ENCODE assay signal across 8 cellular contexts in genomic region chr1:151006331-151007052, GRCh38. TPM values are rescaled to one million over a fixed set of nuclear protein-coding genes. Genes with fewer than 3 reads are reported as not detected.
DNase-seq lines count a peak whose midpoint lies in the region; ATAC-seq and TF ChIP-seq lines count a peak whose summit lies in the region.

TSS of gene MINDY1 (minus strand) at chr1:151006902. CDS start at chr1:151002617, 4,285 bp downstream.

- TF ChIP-seq CTCF in KMS-11 (conservative IDR thresholded peaks at IDR 0.05; ENCODE audit: low read depth, low read length) = peak; percentile 50
- peak; percentile 71; the same call in 1 of the 2 replicates for TF ChIP-seq CTCF in Panc1 (IDR thresholded peaks at IDR 0.05)
- peak; percentile 17 to 64 (median 48) for TF ChIP-seq CTCF in adrenal gland (IDR thresholded peaks at IDR 0.05)
- peak; percentile 73 for TF ChIP-seq CTCF in neutrophil (IDR thresholded peaks at IDR 0.05)

- TF ChIP-seq POLR2A in adrenal gland (IDR thresholded peaks at IDR 0.05) = peak; percentile 42 to 81

- ATAC-seq in Panc1 = peak; percentile 88
- peak; percentile 75 for ATAC-seq in Right ventricle myocardium inferior
- ATAC-seq in GM21447 (IDR thresholded peaks at IDR 0.05; ENCODE audit: unreplicated experiment) = no peak

- H3K9me3 ChIP-seq in Panc1 (ENCODE audit: control insufficient read depth, insufficient read depth, low read depth, low read length) (no peaks in the 10 kb centered on the region), adrenal gland (replicated peaks in 1 of 3) (no peaks in the 10 kb centered on the region), neutrophil (no peaks in the 10 kb centered on the region)

- H3K27ac ChIP-seq in KMS-11 = peak within 1 kb of the TSS; percentile 68
- H3K27ac ChIP-seq in Panc1 (ENCODE audit: low read length) = peak within 1 kb of the TSS; percentile 90
- H3K27ac ChIP-seq in adrenal gland = peak within 1 kb of the TSS; percentile 74 to 95 (median 76)
- H3K27ac ChIP-seq in neutrophil = peak within 1 kb of the TSS; percentile 96

- peak within 1 kb of the TSS; percentile 65 for H3K9ac ChIP-seq in KMS-11

- no peaks in the 10 kb centered on the region for H3K79me2 ChIP-seq in KMS-11 (ENCODE audit: insufficient read depth, low read depth)

- H3K36me3 ChIP-seq in KMS-11 (ENCODE audit: insufficient read depth) = no peaks in the 10 kb centered on the region
- no peaks in the 10 kb centered on the region for H3K36me3 ChIP-seq in Panc1 (ENCODE audit: control insufficient read depth, insufficient read depth, low read length)
- H3K36me3 ChIP-seq in adrenal gland (replicated peaks in 1 of 2) = peaks cover 0 to 16% of the 10 kb centered on the region in 2 donors
- peaks cover 1% of the 10 kb centered on the region for H3K36me3 ChIP-seq in neutrophil

- intact Hi-C loops in Panc1 (cut with micrococcal nuclease; ENCODE audit: unreplicated experiment) = no loop called here
- intact Hi-C loops in adrenal gland (cut with DNase I) = no loop called here
- intact Hi-C loops in Right ventricle myocardium inferior (cut with DNase I) = loop anchor here (2.0 kb wide), 2 partner anchors 32 to 446 kb away; partner anchors contain the start of gene CERS2

- H3K4me2 ChIP-seq in KMS-11 = peak within 1 kb of the TSS; percentile 73

- in situ Hi-C loops in Panc1 (cut with HindIII; ENCODE audit: low pct_unique_long_range_greater_than_20kb, low sequenced_read_pairs) = no loop called here

- peak within 1 kb of the TSS; percentile 84 for H2AFZ ChIP-seq in KMS-11 (ENCODE audit: low read depth)

- H3K4me1 ChIP-seq in KMS-11 (ENCODE audit: low read depth, poor library complexity, severe bottlenecking) (peaks cover 63% of the 10 kb centered on the region), Panc1 (ENCODE audit: control insufficient read depth, insufficient read depth, low read length) (peaks cover 7% of the 10 kb centered on the region), adrenal gland (replicated peaks in 1 of 2) (peaks cover 21 to 71% of the 10 kb centered on the region in 2 donors), neutrophil (ENCODE audit: control insufficient read depth in 1 of 2, insufficient read depth in 1 of 2, low read depth in 1 of 2, low read length in 1 of 2) (peaks cover 59 to 75% of the 10 kb centered on the region in 2 experiments)

- POLR2A ChIA-PET in Panc1 (lab: Charles Lee) = interaction anchor here (0.5 to 1.1 kb wide), 7 partner anchors 26 to 667 kb away, joined by 3 to 11 read pairs (median 5); no protein-coding TSS in a partner anchor

- CTCF ChIA-PET in Panc1 (lab: Charles Lee) = interaction anchor here (0.5 to 1.5 kb wide), 9 partner anchors 10 to 751 kb away, joined by 3 to 13 read pairs (median 4); no protein-coding TSS in a partner anchor

- peak in 2 of 3 donors; percentile 30 to 36 for DNase-seq in stimulated activated CD4-positive, alpha-beta T cell treated with anti-CD3 and anti-CD28 coated beads, Interleukin-12 subunit alpha, Interleukin-12 subunit beta, amount 100 ng/mL, for 48 hours (ENCODE audit: low read depth in 2 of 3, low spot score in 1 of 3)
- DNase-seq in stimulated activated CD4-positive, alpha-beta T cell treated with anti-CD3 and anti-CD28 coated beads, Interleukin-4, amount 100 ng/mL, for 4 hours = no peak
- DNase-seq in Panc1 (ENCODE audit: low read depth, low spot score) (no peak), adrenal gland (peak; percentile 70 to 88 (median 78)), Right ventricle myocardium inferior (ENCODE audit: missing footprints) (peak; percentile 77)

- BruUV-seq in Panc1 (replicated peaks; lab: Mats Ljungman, UMichigan) = TSS peak; percentile 75

- H3K4me3 ChIP-seq in KMS-11 (IDR thresholded peaks at IDR 0.05; ENCODE audit: insufficient read depth, low read depth, low read length) = no peak within 1 kb of the TSS
- H3K4me3 ChIP-seq in Panc1 (ENCODE audit: low read depth in 2 of 2, low read length in 2 of 2) = peak within 1 kb of the TSS; percentile 91 to 95
- peak within 1 kb of the TSS in 3 of 4 donors; percentile 45 to 93 (median 57) for H3K4me3 ChIP-seq in adrenal gland
- H3K4me3 ChIP-seq in neutrophil (ENCODE audit: low read depth in 1 of 2, low read length in 1 of 2) = peak within 1 kb of the TSS; percentile 90 to 99

- H3K27me3 ChIP-seq in KMS-11 (ENCODE audit: insufficient read depth, low read depth) (no peaks in the 10 kb centered on the region; the same call in 1 of the 2 replicates), Panc1 (ENCODE audit: control insufficient read depth, insufficient read depth, low read length) (no peaks in the 10 kb centered on the region), adrenal gland (no peaks in the 10 kb centered on the region), neutrophil (no peaks in the 10 kb centered on the region)

- WGBS in adrenal gland, 4 donors = 1 to 2% (median 1%) methylated on average over 14 to 18 of the region's 18 CpGs

- no peaks in the 10 kb centered on the region for H4K20me1 ChIP-seq in KMS-11 (ENCODE audit: insufficient read depth)

RNA-seq across cellular contexts. Expression of gene MINDY1, which starts in this region (rescaled TPM):
- total RNA-seq in Panc1 (2021; ENCODE audit: unreplicated experiment) (15.8 TPM), adrenal gland (10 to 100 TPM; 13.3 to 37.5 (median 34.4) TPM), Right ventricle myocardium inferior (38.5 TPM)
- polyA plus RNA-seq in Panc1 (2012; ENCODE audit: insufficient read length) = 19.1 TPM
- 10 to 100 TPM in 2 of 3 donors, 1 to 10 TPM in 1; 6.0 to 12.5 (median 12.5) TPM for polyA plus RNA-seq in adrenal gland

Comparison
In these comparisons a context has a peak if more than half of its experiments do, and no peak if none do; other contexts are left out.
1. DNase-seq: peak in stimulated activated CD4-positive, alpha-beta T cell treated with anti-CD3 and anti-CD28 coated beads, Interleukin-12 subunit alpha, Interleukin-12 subunit beta, amount 100 ng/mL, for 48 hours (2 of 3), adrenal gland (7 of 7) and Right ventricle myocardium inferior (single experiment); none in stimulated activated CD4-positive, alpha-beta T cell treated with anti-CD3 and anti-CD28 coated beads, Interleukin-4, amount 100 ng/mL, for 4 hours (0 of 2) and Panc1 (single experiment).
2. Peak in every context shown above with its lines, with median percentiles within 50 percentile points of each other: H3K27ac ChIP-seq and CTCF ChIP-seq.